24 cellular contexts compared by ENCODE assay signal in the genomic region with DNA sequence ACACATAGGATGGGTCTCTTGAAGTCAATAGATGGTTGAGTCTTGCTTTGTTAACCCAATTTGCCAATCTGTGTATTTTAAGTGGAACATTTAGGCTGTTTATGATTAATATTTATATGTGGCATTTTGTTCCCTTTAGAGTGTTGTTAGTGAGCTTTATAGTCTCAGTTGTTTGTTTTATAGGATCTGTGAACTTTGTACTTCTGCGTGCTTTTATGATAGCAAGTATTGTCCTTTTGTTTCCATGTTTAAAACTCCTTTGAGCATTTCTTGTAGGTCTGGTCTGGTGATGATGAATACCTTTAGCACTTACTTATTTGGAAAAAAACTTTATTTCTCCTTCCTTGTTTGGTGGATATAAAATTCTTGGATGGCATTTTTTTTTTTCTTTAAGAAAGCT. TPM values are rescaled to one million over a fixed set of nuclear protein-coding genes. Genes with fewer than 3 reads are reported as not detected.
"Had no signal": no experiment of that assay in that cellular context is flagged by ENCODE, and none has a peak within 500 bp of the region (broad histone marks: within the 10 kb centered on the region; RNA-seq: fewer than 3 reads in every experiment).

No MANE protein-coding gene starts in this region.

- DNase-seq: colonic mucosa; cortex of kidney; effector CD8-positive, alpha-beta T cell; effector memory CD8-positive, alpha-beta T cell; endodermal cell; erythroblast; esophagus squamous epithelium; foreskin fibroblast; foreskin melanocyte; heart left ventricle; hypothalamus; immature natural killer cell; islet precursor cell; kidney; kidney glomerular epithelial cell; left lung; left ventricle myocardium superior; lower lobe of right lung; mesenchymal stem cell had no signal

- FAIRE-seq: endometrium, kidney had no signal

- H3K4me1 ChIP-seq: colonic mucosa, esophagus squamous epithelium, gastroesophageal sphincter, heart left ventricle, left lung, lower lobe of right lung had no signal

- ATAC-seq: effector memory CD8-positive, alpha-beta T cell; esophagus mucosa; gastroesophageal sphincter; heart left ventricle; left lung; left ventricle myocardium superior; lower lobe of right lung had no signal

- H3K9me3 ChIP-seq: colonic mucosa had no signal

- H3K36me3 ChIP-seq: colonic mucosa, esophagus squamous epithelium, gastroesophageal sphincter, heart left ventricle, left lung, lower lobe of right lung had no signal

- H3K4me3 ChIP-seq: colonic mucosa, esophagus squamous epithelium, gastroesophageal sphincter, heart left ventricle, hepatocyte, left lung, lower lobe of right lung had no signal

RNA-seq across cellular contexts. Expression of a gene that starts 31.2 kb away (rescaled TPM):
- total RNA-seq: esophagus mucosa, mesothelial cell of epicardium had no signal
